ENCODE assay signal across 1 cellular context in genomic region chr16:18789850-18790706, GRCh38.
TF ChIP-seq lines count a peak whose summit lies in the region.

Gene RPS15A (minus strand): TSS chr16:18790334. CDS start chr16:18789113, 1,221 bp downstream.

TF ChIP-seq in K562, 482 proteins besides CTCF, POLR2A, EP300 and RAD21 (continued from another document and continues in another):
- TF ChIP-seq REST (CRISPR knock-in tag; IDR thresholded peaks at IDR 0.05; ENCODE audit: low read depth) (peak; percentile 70), HMGN3 (IDR thresholded peaks at IDR 0.05; ENCODE audit: borderline replicate concordance, extremely low read depth, insufficient read length, low read depth, low read length) (no peak), ZNF395 (CRISPR knock-in tag; IDR thresholded peaks at IDR 0.05) (no peak), ID3 (CRISPR knock-in tag; IDR thresholded peaks at IDR 0.05) (no peak), ID3 (tag; IDR thresholded peaks at IDR 0.05) (no peak; the same call in none of the 2 replicates), NUFIP1 (IDR thresholded peaks at IDR 0.05; ENCODE audit: partially characterized antibody) (no peak), ZNF766 (CRISPR knock-in tag; conservative IDR thresholded peaks at IDR 0.05) (0 out of 2 replicates have a peak, but pooled peaks have one; percentile 8), XRCC3 (IDR thresholded peaks at IDR 0.05) (no peak), ZNF311 (CRISPR knock-in tag; IDR thresholded peaks at IDR 0.05) (no peak), ZBTB5 (IDR thresholded peaks at IDR 0.05) (no peak), KDM1A (IDR thresholded peaks at IDR 0.05) (no peak), HMGXB4 (CRISPR knock-in tag; IDR thresholded peaks at IDR 0.05) (peak; percentile 94; the same call in 1 of the 2 replicates), CHD1 (IDR thresholded peaks at IDR 0.05; ENCODE audit: low read length) (peak; percentile 97), NONO (IDR thresholded peaks at IDR 0.05; ENCODE audit: low read depth in 2 of 2, low read length in 1 of 2) (peak; percentile 20 to 33; a peak in 2 of 4 replicates), BMI1 (IDR thresholded peaks at IDR 0.05; ENCODE audit: low read length) (no peak), ZNF212 (CRISPR knock-in tag; IDR thresholded peaks at IDR 0.05) (no peak), RBM14 (IDR thresholded peaks at IDR 0.05; ENCODE audit: borderline replicate concordance, insufficient read depth, low read depth, low read length) (no peak), HES1 (IDR thresholded peaks at IDR 0.05; ENCODE audit: low read depth) (no peak), USF1 (CRISPR knock-in tag; IDR thresholded peaks at IDR 0.05) (no peak), CUX1 (CRISPR knock-in tag; IDR thresholded peaks at IDR 0.05) (no peak), TCF7 (IDR thresholded peaks at IDR 0.05; ENCODE audit: borderline replicate concordance) (no peak), NFRKB (IDR thresholded peaks at IDR 0.05; ENCODE audit: low read depth) (peak; percentile 99), MEIS2 (IDR thresholded peaks at IDR 0.05; ENCODE audit: partially characterized antibody) (no peak), ZKSCAN1 (IDR thresholded peaks at IDR 0.05; ENCODE audit: low read depth, low read length) (0 out of 2 replicates have a peak, but pooled peaks have one; percentile 10), POU5F1 (IDR thresholded peaks at IDR 0.05; ENCODE audit: borderline replicate concordance, low read depth, low read length, partially characterized antibody) (no peak), ZNF511 (CRISPR knock-in tag; IDR thresholded peaks at IDR 0.05) (peak; percentile 79), E2F8 (IDR thresholded peaks at IDR 0.05; ENCODE audit: low read depth, partially characterized antibody) (peak; percentile 52), SPI1 (IDR thresholded peaks at IDR 0.05; ENCODE audit: borderline replicate concordance, low read depth, low read length) (no peak), ZBTB17 (CRISPR knock-in tag; IDR thresholded peaks at IDR 0.05) (peak; percentile 99), ZNF518B (CRISPR knock-in tag; IDR thresholded peaks at IDR 0.05) (no peak)
